In the genomic region with DNA sequence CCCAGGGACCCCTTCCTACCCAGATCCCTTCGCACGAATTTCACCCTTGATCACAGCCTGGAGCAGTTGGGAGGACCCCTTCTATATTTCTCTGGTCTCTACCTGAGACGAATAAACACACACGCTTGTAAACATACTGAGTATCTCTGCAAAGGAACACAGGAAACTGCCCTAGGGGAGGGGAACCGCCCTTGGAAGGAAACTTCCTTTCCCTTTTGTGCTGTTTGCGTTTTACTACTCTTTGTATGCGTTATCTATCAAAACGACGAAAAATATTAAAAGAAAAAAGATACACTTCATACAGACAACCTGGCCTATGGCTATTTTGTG, we compare ENCODE assay signal across 8 cellular contexts. TPM values are rescaled to one million over a fixed set of nuclear protein-coding genes. Genes with fewer than 3 reads are reported as not detected.
DNase-seq lines count a peak whose midpoint lies in the region; ATAC-seq and TF ChIP-seq lines count a peak whose summit lies in the region.

No MANE protein-coding gene starts in this region.

- H3K36me3 ChIP-seq in BE2C = peaks cover 4% of the 10 kb centered on the region; the same call in 1 of the 2 replicates
- peaks cover 0 to 31% (median 10%) of the 10 kb centered on the region in 3 donors for H3K36me3 ChIP-seq in tibial nerve

- H3K4me1 ChIP-seq in BE2C = no peaks in the 10 kb centered on the region; the same call in 1 of the 2 replicates
- peaks cover 0 to 48% (median 28%) of the 10 kb centered on the region in 4 donors for H3K4me1 ChIP-seq in tibial nerve

- no peak for TF ChIP-seq EP300 in tibial nerve (IDR thresholded peaks at IDR 0.05)

- ATAC-seq in left lobe of liver (peak; percentile 7), HG02981 (IDR thresholded peaks at IDR 0.05; ENCODE audit: unreplicated experiment) (no peak), omental fat pad (ENCODE audit: low FRiP score) (no peak)

- DNase-seq in BE2C = no peak
- DNase-seq in HL-60 (ENCODE audit: low read depth in 1 of 2, low spot score in 1 of 2) = no peak
- peak; percentile 22 for DNase-seq in astrocyte of the spinal cord (ENCODE audit: low read depth, low spot score)
- DNase-seq in left lobe of liver (ENCODE audit: low spot score) = no peak
- no peak for DNase-seq in tibial nerve (ENCODE audit: low spot score in 2 of 2)
- DNase-seq in NCI-H524 (lab: John Stamatoyannopoulos, UW) = no peak
- DNase-seq in omental fat pad (ENCODE audit: low spot score) = no peak

- H3K27ac ChIP-seq in HL-60 (replicated peaks) (peak overlapping the region; percentile 62), tibial nerve (peak overlapping the region; percentile 76 to 86 (median 82))

- peak overlapping the region; percentile 89 for H3K4me3 ChIP-seq in BE2C (ENCODE audit: low read depth, low read length)
- H3K4me3 ChIP-seq in HL-60 (replicated peaks; ENCODE audit: insufficient read depth, low read length) = peak overlapping the region; percentile 100
- peak overlapping the region; percentile 100 for H3K4me3 ChIP-seq in astrocyte of the spinal cord (ENCODE audit: low read depth, low read length)
- H3K4me3 ChIP-seq in tibial nerve = peak overlapping the region; percentile 76 to 93 (median 86)

- H3K27me3 ChIP-seq in BE2C (no peaks in the 10 kb centered on the region), HL-60 (ENCODE audit: insufficient read depth, poor library complexity, severe bottlenecking) (no peaks in the 10 kb centered on the region), tibial nerve (no peaks in the 10 kb centered on the region)

- in situ Hi-C loops in astrocyte of the spinal cord (cut with HindIII; ENCODE audit: low sequenced_read_pairs) = no loop called here

- H3K9me3 ChIP-seq in BE2C (no peaks in the 10 kb centered on the region), tibial nerve (no peaks in the 10 kb centered on the region)

- 1 to 3% methylated on average over 9 of the region's 9 CpGs for WGBS in tibial nerve, 2 donors

- no peak for TF ChIP-seq POLR2A in tibial nerve (IDR thresholded peaks at IDR 0.05)

- TF ChIP-seq CTCF in BE2C (IDR thresholded peaks at IDR 0.05; ENCODE audit: low read depth, low read length) (no peak), HL-60 (IDR thresholded peaks at IDR 0.05; ENCODE audit: insufficient read depth, low read length) (no peak), astrocyte of the spinal cord (IDR thresholded peaks at IDR 0.05; ENCODE audit: low read depth, low read length) (no peak), tibial nerve (IDR thresholded peaks at IDR 0.05) (no peak), omental fat pad (IDR thresholded peaks at IDR 0.05) (no peak)

RNA-seq across cellular contexts. Expression of gene NECAP2, which starts 0.8 kb away (rescaled TPM):
- polyA plus RNA-seq in BE2C (2012; ENCODE audit: insufficient read depth, insufficient read length, low read depth) = 43.0 TPM
- 17.8 TPM for total RNA-seq in left lobe of liver
- total RNA-seq in tibial nerve = 10 to 100 TPM; 49.4 to 57.9 (median 54.1) TPM
- total RNA-seq in omental fat pad = 10 to 100 TPM; 46.9 to 89.5 (median 60.4) TPM

RNA-seq across cellular contexts. Expression of gene SPATA21, which starts 4.1 kb away (rescaled TPM):
- not detected for polyA plus RNA-seq in BE2C (2012; ENCODE audit: insufficient read depth, insufficient read length, low read depth)
- total RNA-seq in left lobe of liver (not detected), tibial nerve (not detected), omental fat pad (not detected)
